1 cellular context compared by ENCODE assay signal in genomic region chr20:57701651-57702050, GRCh38.
TF ChIP-seq lines count a peak whose summit lies in the region.

No MANE protein-coding gene starts in this region.

TF ChIP-seq in A549, 52 proteins besides CTCF, POLR2A, EP300 and RAD21 (continued from another document):
- TF ChIP-seq, protein P1, sequence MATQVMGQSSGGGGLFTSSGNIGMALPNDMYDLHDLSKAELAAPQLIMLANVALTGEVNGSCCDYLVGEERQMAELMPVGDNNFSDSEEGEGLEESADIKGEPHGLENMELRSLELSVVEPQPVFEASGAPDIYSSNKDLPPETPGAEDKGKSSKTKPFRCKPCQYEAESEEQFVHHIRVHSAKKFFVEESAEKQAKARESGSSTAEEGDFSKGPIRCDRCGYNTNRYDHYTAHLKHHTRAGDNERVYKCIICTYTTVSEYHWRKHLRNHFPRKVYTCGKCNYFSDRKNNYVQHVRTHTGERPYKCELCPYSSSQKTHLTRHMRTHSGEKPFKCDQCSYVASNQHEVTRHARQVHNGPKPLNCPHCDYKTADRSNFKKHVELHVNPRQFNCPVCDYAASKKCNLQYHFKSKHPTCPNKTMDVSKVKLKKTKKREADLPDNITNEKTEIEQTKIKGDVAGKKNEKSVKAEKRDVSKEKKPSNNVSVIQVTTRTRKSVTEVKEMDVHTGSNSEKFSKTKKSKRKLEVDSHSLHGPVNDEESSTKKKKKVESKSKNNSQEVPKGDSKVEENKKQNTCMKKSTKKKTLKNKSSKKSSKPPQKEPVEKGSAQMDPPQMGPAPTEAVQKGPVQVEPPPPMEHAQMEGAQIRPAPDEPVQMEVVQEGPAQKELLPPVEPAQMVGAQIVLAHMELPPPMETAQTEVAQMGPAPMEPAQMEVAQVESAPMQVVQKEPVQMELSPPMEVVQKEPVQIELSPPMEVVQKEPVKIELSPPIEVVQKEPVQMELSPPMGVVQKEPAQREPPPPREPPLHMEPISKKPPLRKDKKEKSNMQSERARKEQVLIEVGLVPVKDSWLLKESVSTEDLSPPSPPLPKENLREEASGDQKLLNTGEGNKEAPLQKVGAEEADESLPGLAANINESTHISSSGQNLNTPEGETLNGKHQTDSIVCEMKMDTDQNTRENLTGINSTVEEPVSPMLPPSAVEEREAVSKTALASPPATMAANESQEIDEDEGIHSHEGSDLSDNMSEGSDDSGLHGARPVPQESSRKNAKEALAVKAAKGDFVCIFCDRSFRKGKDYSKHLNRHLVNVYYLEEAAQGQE (IDR thresholded peaks at IDR 0.05) = no peak
- TF ChIP-seq PHF8 (IDR thresholded peaks at IDR 0.05; ENCODE audit: borderline replicate concordance, low read depth) (no peak), HEYL (CRISPR knock-in tag; IDR thresholded peaks at IDR 0.05) (no peak), CHD4 (IDR thresholded peaks at IDR 0.05; ENCODE audit: borderline replicate concordance) (no peak), RARB (CRISPR knock-in tag; IDR thresholded peaks at IDR 0.05) (no peak), CEBPB (IDR thresholded peaks at IDR 0.05) (no peak), ATOH8 (CRISPR knock-in tag; IDR thresholded peaks at IDR 0.05; ENCODE audit: low read depth) (no peak), E2F6 (IDR thresholded peaks at IDR 0.05; ENCODE audit: borderline replicate concordance, low read depth) (no peak), TP53 (CRISPR knock-in tag; IDR thresholded peaks at IDR 0.05) (no peak)
- TF ChIP-seq, protein P2, sequence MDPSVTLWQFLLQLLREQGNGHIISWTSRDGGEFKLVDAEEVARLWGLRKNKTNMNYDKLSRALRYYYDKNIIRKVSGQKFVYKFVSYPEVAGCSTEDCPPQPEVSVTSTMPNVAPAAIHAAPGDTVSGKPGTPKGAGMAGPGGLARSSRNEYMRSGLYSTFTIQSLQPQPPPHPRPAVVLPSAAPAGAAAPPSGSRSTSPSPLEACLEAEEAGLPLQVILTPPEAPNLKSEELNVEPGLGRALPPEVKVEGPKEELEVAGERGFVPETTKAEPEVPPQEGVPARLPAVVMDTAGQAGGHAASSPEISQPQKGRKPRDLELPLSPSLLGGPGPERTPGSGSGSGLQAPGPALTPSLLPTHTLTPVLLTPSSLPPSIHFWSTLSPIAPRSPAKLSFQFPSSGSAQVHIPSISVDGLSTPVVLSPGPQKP (IDR thresholded peaks at IDR 0.05; ENCODE audit: low read depth, low read length) = no peak
